ENCODE assay signal across 15 cellular contexts in the genomic region with DNA sequence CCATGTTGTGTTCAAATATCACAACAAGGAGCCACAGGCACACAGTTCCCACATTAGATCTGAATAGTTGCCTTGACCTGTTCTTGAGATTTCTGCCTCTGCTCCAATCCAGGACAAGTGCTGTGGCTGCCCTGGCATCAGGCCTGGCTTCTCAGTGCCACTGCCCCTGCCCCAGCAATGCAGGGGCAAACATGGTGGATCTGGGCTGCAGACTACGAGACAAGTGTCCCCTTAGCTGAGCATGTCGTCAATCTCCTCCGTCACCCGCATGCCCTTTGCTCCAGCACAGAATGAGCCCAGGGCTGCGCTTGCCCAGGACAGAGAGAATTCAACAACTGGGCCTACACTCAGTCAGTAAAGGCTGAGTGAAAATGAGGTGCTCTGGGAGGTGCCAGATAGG.
A peak's percentile ranks its signal among the peaks of the same experiment; 100 is the strongest.
DNase-seq lines count a peak whose midpoint lies in the region; ATAC-seq and TF ChIP-seq lines count a peak whose summit lies in the region.
"Had no signal": no experiment of that assay in that cellular context is flagged by ENCODE, and none has a peak within 500 bp of the region (broad histone marks: within the 10 kb centered on the region; RNA-seq: fewer than 3 reads in every experiment).

No MANE protein-coding gene starts in this region.

- TF ChIP-seq CTCF in OCI-LY3 (IDR thresholded peaks at IDR 0.05; ENCODE audit: low read depth, low read length) (no peak), osteoblast (IDR thresholded peaks at IDR 0.05; ENCODE audit: extremely low read depth, low read depth, low read length) (no peak), tibial artery (IDR thresholded peaks at IDR 0.05) (no peak)

- H3K4me2 ChIP-seq in OCI-LY3 (ENCODE audit: low read length) (peak overlapping the region; percentile 73), osteoblast (ENCODE audit: insufficient read depth, low read length) (no peak overlapping the region)
- H3K4me2 ChIP-seq: GM23338 had no signal

- H3K9ac ChIP-seq in OCI-LY3 (ENCODE audit: low read length): no peak overlapping the region

- H3K27me3 ChIP-seq in OCI-LY3 (ENCODE audit: low read depth, low read length) (peaks cover 24% of the 10 kb centered on the region), osteoblast (ENCODE audit: insufficient read depth, low read length) (no peaks in the 10 kb centered on the region), tibial artery (no peaks in the 10 kb centered on the region)

- ATAC-seq in GM18873 (IDR thresholded peaks at IDR 0.05; ENCODE audit: low FRiP score, unreplicated experiment): no peak
- ATAC-seq: CD8-positive, alpha-beta T cell; GM23338 had no signal

- intact Hi-C loops in tibial artery (cut with DNase I; ENCODE audit: low total_unique reads): no loop called here

- H3K79me2 ChIP-seq in OCI-LY3 (ENCODE audit: low read length) (no peaks in the 10 kb centered on the region), osteoblast (ENCODE audit: insufficient read depth, low read length) (no peaks in the 10 kb centered on the region)

- H3K36me3 ChIP-seq in OCI-LY3 (replicated peaks; ENCODE audit: low read depth, low read length) (no peaks in the 10 kb centered on the region), osteoblast (ENCODE audit: insufficient read depth, low read length) (no peaks in the 10 kb centered on the region), tibial artery (no peaks in the 10 kb centered on the region)

- DNase-seq in islet precursor cell: peak; percentile 29
- peak; percentile 13 for DNase-seq in osteoblast (ENCODE audit: insufficient read length, low spot score, missing footprints)
- peak; percentile 15 to 45 for DNase-seq in tibial artery
- no peak for DNase-seq in NCI-H1105 treated with DMSO at 0.1 percent for 48 hours (lab: John Stamatoyannopoulos, UW)
- no peak for DNase-seq in HK-2 (ENCODE audit: unreplicated experiment)
- DNase-seq: CD8-positive, alpha-beta T cell; COR-L47; DMS153; DMS79 treated with DMSO at 0.1 percent for 48 hours; EL; H7 had no signal

- H3K9me3 ChIP-seq in OCI-LY3 (ENCODE audit: insufficient read depth, low read length) (no peaks in the 10 kb centered on the region), osteoblast (ENCODE audit: low read depth, low read length) (no peaks in the 10 kb centered on the region), tibial artery (no peaks in the 10 kb centered on the region)

- no peak overlapping the region for H3K27ac ChIP-seq in OCI-LY3 (ENCODE audit: low read length)
- H3K27ac ChIP-seq in osteoblast (ENCODE audit: low read depth, low read length): no peak overlapping the region
- H3K27ac ChIP-seq in tibial artery: no peak overlapping the region
- H3K27ac ChIP-seq: HL-60 had no signal

- H4K20me1 ChIP-seq in OCI-LY3 (ENCODE audit: insufficient read depth, low read length) (no peaks in the 10 kb centered on the region), osteoblast (ENCODE audit: insufficient read depth, low read length) (no peaks in the 10 kb centered on the region)

- no peak overlapping the region for H2AFZ ChIP-seq in OCI-LY3 (ENCODE audit: low read depth, low read length)
- H2AFZ ChIP-seq in osteoblast (ENCODE audit: low read length): no peak overlapping the region
- H2AFZ ChIP-seq: GM23338 had no signal

- H3K4me3 ChIP-seq in OCI-LY3 (ENCODE audit: low read length) (no peak overlapping the region), osteoblast (ENCODE audit: insufficient read depth, low read length) (no peak overlapping the region), tibial artery (no peak overlapping the region)
- H3K4me3 ChIP-seq: GM23338 had no signal

- peaks cover 33% of the 10 kb centered on the region for H3K4me1 ChIP-seq in OCI-LY3 (ENCODE audit: low read length)
- peaks cover 24% of the 10 kb centered on the region for H3K4me1 ChIP-seq in osteoblast (ENCODE audit: insufficient read depth, low read length)
- H3K4me1 ChIP-seq in tibial artery: peaks cover 0 to 19% (median 13%) of the 10 kb centered on the region in 4 donors

Comparison
In these comparisons a context has a peak if more than half of its experiments do, and no peak if none do; other contexts are left out.
1. DNase-seq: peak in islet precursor cell (single experiment), osteoblast (single experiment) and tibial artery (2 of 2); none in NCI-H1105 treated with DMSO at 0.1 percent for 48 hours (single experiment) and HK-2 (single experiment).